Comparison of ENCODE assay signal across 8 cellular contexts in genomic region chr4:139555073-139555704, GRCh38. TPM values are rescaled to one million over a fixed set of nuclear protein-coding genes. Genes with fewer than 3 reads are reported as not detected.
DNase-seq lines count a peak whose midpoint lies in the region; ATAC-seq and TF ChIP-seq lines count a peak whose summit lies in the region.

No MANE protein-coding gene starts in this region.

- DNase-seq in COR-L47 (lab: John Stamatoyannopoulos, UW), result peak; percentile 89
- DNase-seq in MM.1S, result peak; percentile 91
- DNase-seq in SK-N-MC (ENCODE audit: low read depth, low spot score), result no peak
- peak; percentile 91 for DNase-seq in activated naive CD4-positive, alpha-beta T cell treated with anti-CD3 and anti-CD28 coated beads, Interleukin-2, amount 10 ng/mL, durations not matched to agents 7 days and 5 days
- peak; percentile 78 for DNase-seq in foreskin melanocyte
- DNase-seq in neural crest cell (ENCODE audit: low read depth, low spot score), result peak; percentile 74
- peak; percentile 86 for DNase-seq in stomach

- no peaks in the 10 kb centered on the region for H3K9me3 Mint-ChIP-seq in activated naive CD4-positive, alpha-beta T cell treated with anti-CD3 and anti-CD28 coated beads, Interleukin-2, amount 10 ng/mL, durations not matched to agents 7 days and 5 days
- no peaks in the 10 kb centered on the region for H3K9me3 Mint-ChIP-seq in neural crest cell

- H3K4me1 Mint-ChIP-seq in activated naive CD4-positive, alpha-beta T cell treated with anti-CD3 and anti-CD28 coated beads, Interleukin-2, amount 10 ng/mL, durations not matched to agents 7 days and 5 days, result peaks cover 50% of the 10 kb centered on the region
- peaks cover 61% of the 10 kb centered on the region for H3K4me1 Mint-ChIP-seq in neural crest cell

- H3K9ac ChIP-seq in MM.1S (ENCODE audit: low read length), result peak overlapping the region; percentile 96
- H3K9ac ChIP-seq in SK-N-MC (ENCODE audit: insufficient read length), result peak overlapping the region; percentile 90

- no peaks in the 10 kb centered on the region for H3K9me2 ChIP-seq in MM.1S (replicated peaks; ENCODE audit: insufficient read depth, low read length)

- 0 to 1% (median 1%) methylated on average over 35 to 53 of the region's 53 CpGs for WGBS in stomach, 5 donors

- peak overlapping the region; percentile 95 for H3K27ac Mint-ChIP-seq in activated naive CD4-positive, alpha-beta T cell treated with anti-CD3 and anti-CD28 coated beads, Interleukin-2, amount 10 ng/mL, durations not matched to agents 7 days and 5 days
- peak overlapping the region; percentile 98 for H3K27ac Mint-ChIP-seq in neural crest cell (ENCODE audit: unreplicated experiment)

- H3K79me2 ChIP-seq in MM.1S (ENCODE audit: low read length), result peaks cover 54% of the 10 kb centered on the region

- peak overlapping the region; percentile 93 for H3K4me3 ChIP-seq in MM.1S (ENCODE audit: low read length)
- H3K4me3 ChIP-seq in SK-N-MC, result peak overlapping the region; percentile 94
- peak overlapping the region; percentile 78 to 94 (median 82) for H3K4me3 ChIP-seq in stomach

- intact Hi-C loops in stomach (cut with DNase I; ENCODE audit: low total_unique reads), result no loop called here

- TF ChIP-seq CTCF in MM.1S (IDR thresholded peaks at IDR 0.05; ENCODE audit: low read length) (no peak), neural crest cell (conservative IDR thresholded peaks at IDR 0.05) (no peak), stomach (IDR thresholded peaks at IDR 0.05) (no peak)

- H3K4me1 ChIP-seq in MM.1S (ENCODE audit: low read length) (peaks cover 17% of the 10 kb centered on the region), stomach (peaks cover 36 to 79% (median 63%) of the 10 kb centered on the region in 4 donors)

- peak overlapping the region; percentile 95 for H3K4me3 Mint-ChIP-seq in activated naive CD4-positive, alpha-beta T cell treated with anti-CD3 and anti-CD28 coated beads, Interleukin-2, amount 10 ng/mL, durations not matched to agents 7 days and 5 days
- H3K4me3 Mint-ChIP-seq in neural crest cell, result peak overlapping the region; percentile 94

- TF ChIP-seq EP300 in stomach (IDR thresholded peaks at IDR 0.05), result no peak

- no peaks in the 10 kb centered on the region for H3K9me3 ChIP-seq in MM.1S (replicated peaks; ENCODE audit: insufficient read depth, low read length)
- no peaks in the 10 kb centered on the region for H3K9me3 ChIP-seq in SK-N-MC (ENCODE audit: low read depth, low read length)
- H3K9me3 ChIP-seq in stomach, result no peaks in the 10 kb centered on the region

- H3K36me3 Mint-ChIP-seq in activated naive CD4-positive, alpha-beta T cell treated with anti-CD3 and anti-CD28 coated beads, Interleukin-2, amount 10 ng/mL, durations not matched to agents 7 days and 5 days, result peaks cover 2% of the 10 kb centered on the region
- no peaks in the 10 kb centered on the region for H3K36me3 Mint-ChIP-seq in neural crest cell (ENCODE audit: low read depth)

- H3K27ac ChIP-seq in MM.1S (ENCODE audit: low read length) (peak overlapping the region; percentile 89), SK-N-MC (peak overlapping the region; percentile 94), stomach (peak overlapping the region; percentile 94 to 99 (median 98))

- H3K27me3 ChIP-seq in MM.1S (replicated peaks; ENCODE audit: insufficient read depth, low read length) (no peaks in the 10 kb centered on the region), stomach (no peaks in the 10 kb centered on the region)

- CTCF ChIA-PET in activated naive CD4-positive, alpha-beta T cell treated with anti-CD3 and anti-CD28 coated beads, Interleukin-2, amount 10 ng/mL, durations not matched to agents 7 days and 5 days (lab: Charles Lee), result interaction anchor here (0.7 to 1.3 kb wide), 2 partner anchors 24 to 259 kb away, joined by 3 to 4 read pairs; no protein-coding TSS in a partner anchor

- peaks cover 33% of the 10 kb centered on the region for H4K20me1 ChIP-seq in MM.1S (ENCODE audit: insufficient read depth, low read length)

- H3F3A ChIP-seq in MM.1S (ENCODE audit: insufficient read depth, low read length), result peaks cover 18% of the 10 kb centered on the region

- peak overlapping the region; percentile 7; the same call in 1 of the 2 replicates for H2AFZ ChIP-seq in MM.1S (ENCODE audit: low read length)

- H3K27me3 Mint-ChIP-seq in activated naive CD4-positive, alpha-beta T cell treated with anti-CD3 and anti-CD28 coated beads, Interleukin-2, amount 10 ng/mL, durations not matched to agents 7 days and 5 days, result peaks cover 43% of the 10 kb centered on the region
- H3K27me3 Mint-ChIP-seq in neural crest cell (ENCODE audit: low read depth), result peaks cover 43% of the 10 kb centered on the region

- H3K36me3 ChIP-seq in MM.1S (replicated peaks; ENCODE audit: insufficient read depth, low read length) (no peaks in the 10 kb centered on the region), SK-N-MC (ENCODE audit: insufficient read depth, low read length) (no peaks in the 10 kb centered on the region), stomach (no peaks in the 10 kb centered on the region)

- TF ChIP-seq POLR2A in stomach (IDR thresholded peaks at IDR 0.05), result peak in 1 of 4 donors; percentile 70

- ATAC-seq in GM21723 (IDR thresholded peaks at IDR 0.05; ENCODE audit: unreplicated experiment), result peak; percentile 47

- peak overlapping the region; percentile 45 for H3K4me2 ChIP-seq in MM.1S (ENCODE audit: low read depth, low read length)

RNA-seq across cellular contexts. Expression of gene SETD7, which starts 0.8 kb away (rescaled TPM):
- total RNA-seq in neural crest cell (11.1 and 11.4 TPM in 2 replicates), stomach (10 to 100 TPM; 12.7 to 96.9 (median 57.1) TPM)
- polyA plus RNA-seq in stomach, result 10 to 100 TPM in 2 of 3 donors, 1 to 10 TPM in 1; 9.7 to 22.8 (median 22.7) TPM
